ENCODE assay signal across 1 cellular context in genomic region chr17:74945543-74945942, GRCh38.
A peak's percentile ranks its signal among the peaks of the same experiment; 100 is the strongest.
TF ChIP-seq lines count a peak whose summit lies in the region.

No MANE protein-coding gene starts in this region.

TF ChIP-seq in K562, 482 proteins besides CTCF, POLR2A, EP300 and RAD21:
- TF ChIP-seq NR2C2 (CRISPR knock-in tag; IDR thresholded peaks at IDR 0.05) (no peak), NR2C2 (tag; IDR thresholded peaks at IDR 0.05) (peak; percentile 87), NR2C1 (IDR thresholded peaks at IDR 0.05) (no peak), NR2C1 (tag; IDR thresholded peaks at IDR 0.05) (peak; percentile 75), GABPA (tag; conservative IDR thresholded peaks at IDR 0.05; ENCODE audit: low read depth) (peak; percentile 46), ZNF253 (CRISPR knock-in tag; conservative IDR thresholded peaks at IDR 0.05) (no peak)
TF ChIP-seq in K562: peak in this region for 3.
